Comparison of ENCODE assay signal across 1 cellular context in the genomic region with DNA sequence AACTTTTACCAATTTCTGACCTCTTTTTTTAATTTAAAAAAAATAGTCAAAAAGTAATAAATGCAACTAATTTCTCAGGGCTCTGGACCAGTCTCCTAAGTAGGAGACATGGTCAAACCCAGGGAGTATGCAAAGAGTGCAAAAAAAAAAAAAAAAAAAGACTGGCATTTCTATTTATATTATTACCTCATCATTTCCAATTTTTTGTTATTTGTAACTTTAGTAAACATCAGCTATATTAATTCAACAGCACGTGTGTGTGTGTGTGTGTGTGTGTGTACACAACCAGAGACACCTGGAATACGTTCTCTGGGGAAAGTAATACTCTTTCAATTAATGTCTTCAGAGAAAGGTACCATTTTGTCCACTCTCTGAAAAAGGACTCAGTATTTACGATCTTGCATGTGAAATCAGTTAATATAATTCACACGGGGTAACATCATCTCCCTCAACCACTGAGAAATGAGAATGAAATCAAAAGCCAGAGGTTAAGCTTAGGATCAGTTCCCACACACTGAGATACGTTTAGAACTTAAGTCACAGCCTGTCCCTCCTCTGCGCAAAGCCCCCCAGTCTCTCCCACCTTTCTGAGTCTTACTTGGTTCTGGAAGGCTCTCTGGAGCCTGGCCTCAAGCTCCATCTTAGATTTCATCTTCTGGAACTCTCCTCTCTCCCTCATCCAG.
A peak's percentile ranks its signal among the peaks of the same experiment; 100 is the strongest.
TF ChIP-seq lines count a peak whose summit lies in the region.

No MANE protein-coding gene starts in this region.

TF ChIP-seq in HEK293, 187 proteins besides CTCF, POLR2A, EP300 and RAD21 (continued from another document):
- TF ChIP-seq PRDM1 (tag by site-specific recombination; IDR thresholded peaks at IDR 0.05) (peak; percentile 76), ZBTB6 (tag by site-specific recombination; IDR thresholded peaks at IDR 0.05) (peak; percentile 64; the same call in 1 of the 2 replicates), ZNF585B (tag by site-specific recombination; IDR thresholded peaks at IDR 0.05) (peak; percentile 32; the same call in 1 of the 2 replicates), PRDM6 (tag by site-specific recombination; IDR thresholded peaks at IDR 0.05) (peak; percentile 38; the same call in 1 of the 2 replicates), EGR2 (tag by site-specific recombination; IDR thresholded peaks at IDR 0.05; ENCODE audit: low read depth) (no peak)
- TF ChIP-seq, protein P1, sequence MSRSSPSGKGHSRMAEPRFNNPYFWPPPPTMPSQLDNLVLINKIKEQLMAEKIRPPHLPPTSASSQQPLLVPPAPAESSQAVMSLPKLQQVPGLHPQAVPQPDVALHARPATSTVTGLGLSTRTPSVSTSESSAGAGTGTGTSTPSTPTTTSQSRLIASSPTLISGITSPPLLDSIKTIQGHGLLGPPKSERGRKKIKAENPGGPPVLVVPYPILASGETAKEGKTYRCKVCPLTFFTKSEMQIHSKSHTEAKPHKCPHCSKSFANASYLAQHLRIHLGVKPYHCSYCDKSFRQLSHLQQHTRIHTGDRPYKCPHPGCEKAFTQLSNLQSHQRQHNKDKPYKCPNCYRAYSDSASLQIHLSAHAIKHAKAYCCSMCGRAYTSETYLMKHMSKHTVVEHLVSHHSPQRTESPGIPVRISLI (tag by site-specific recombination; IDR thresholded peaks at IDR 0.05), result peak; percentile 95
